In genomic region chr1:150152772-150153461, GRCh38 we compare ENCODE assay signal across 9 cellular contexts. TPM values are rescaled to one million over a fixed set of nuclear protein-coding genes. Genes with fewer than 3 reads are reported as not detected.
DNase-seq lines count a peak whose midpoint lies in the region; ATAC-seq and TF ChIP-seq lines count a peak whose summit lies in the region.
"Had no signal": no experiment of that assay in that cellular context is flagged by ENCODE, and none has a peak within 500 bp of the region (broad histone marks: within the 10 kb centered on the region; RNA-seq: fewer than 3 reads in every experiment).

No MANE protein-coding gene starts in this region.

- H3K36me3 Mint-ChIP-seq in activated naive CD8-positive, alpha-beta T cell treated with anti-CD3 and anti-CD28 coated beads, Interleukin-2, amount 10 ng/mL, durations not matched to agents 7 days and 5 days, result peaks cover 64% of the 10 kb centered on the region
- H3K36me3 Mint-ChIP-seq in immature natural killer cell, result peaks cover 13 to 27% (median 19%) of the 10 kb centered on the region in 3 donors

- no peak for TF ChIP-seq CTCF in suprapubic skin (IDR thresholded peaks at IDR 0.05)

- no peak for TF ChIP-seq POLR2A in suprapubic skin (IDR thresholded peaks at IDR 0.05)

- WGBS in suprapubic skin, result 84% methylated on average over 8 of the region's 8 CpGs

- no peak overlapping the region for H3K9ac ChIP-seq in Karpas-422 (ENCODE audit: low read length)

- no peak for ATAC-seq in activated naive CD8-positive, alpha-beta T cell treated with anti-CD3 and anti-CD28 coated beads, Interleukin-2, amount 10 ng/mL, durations not matched to agents 7 days and 5 days (ENCODE audit: low read depth)
- ATAC-seq in GM19395 (IDR thresholded peaks at IDR 0.05; ENCODE audit: unreplicated experiment) (no peak), HG02938 (IDR thresholded peaks at IDR 0.05; ENCODE audit: unreplicated experiment) (no peak)

- no peaks in the 10 kb centered on the region for H3K9me3 ChIP-seq in suprapubic skin
- H3K9me3 ChIP-seq in Karpas-422 (ENCODE audit: low read length), result no peaks in the 10 kb centered on the region

- H2AFZ ChIP-seq in Karpas-422 (ENCODE audit: low read length), result no peak overlapping the region

- H3K4me1 ChIP-seq in suprapubic skin (peaks cover 39% of the 10 kb centered on the region), Karpas-422 (ENCODE audit: low read length) (peaks cover 17% of the 10 kb centered on the region)

- no peaks in the 10 kb centered on the region for H4K20me1 ChIP-seq in Karpas-422 (ENCODE audit: insufficient read depth, low read depth, low read length)

- no peaks in the 10 kb centered on the region for H3K9me3 Mint-ChIP-seq in activated naive CD8-positive, alpha-beta T cell treated with anti-CD3 and anti-CD28 coated beads, Interleukin-2, amount 10 ng/mL, durations not matched to agents 7 days and 5 days
- H3K9me3 Mint-ChIP-seq in immature natural killer cell, result no peaks in the 10 kb centered on the region

- DNase-seq in DMS53 (lab: John Stamatoyannopoulos, UW) (peak; percentile 28), DMS53 treated with DMSO at 0.1 percent for 48 hours (lab: John Stamatoyannopoulos, UW; ENCODE audit: unreplicated experiment) (no peak), immature natural killer cell (no peak), suprapubic skin (ENCODE audit: low spot score in 2 of 2) (no peak), Karpas-422 (no peak)
- DNase-seq in activated naive CD8-positive, alpha-beta T cell treated with anti-CD3 and anti-CD28 coated beads, Interleukin-2, amount 10 ng/mL, durations not matched to agents 7 days and 5 days, result no peak
- DNase-seq: NCI-H2227 treated with DMSO at 0.1 percent for 48 hours had no signal

- no peaks in the 10 kb centered on the region for H3K79me2 ChIP-seq in Karpas-422 (ENCODE audit: low read length)

- no peaks in the 10 kb centered on the region for H3K9me2 ChIP-seq in Karpas-422 (replicated peaks; ENCODE audit: insufficient read depth, low read length)

- POLR2A ChIA-PET in activated naive CD8-positive, alpha-beta T cell treated with anti-CD3 and anti-CD28 coated beads, Interleukin-2, amount 10 ng/mL, durations not matched to agents 7 days and 5 days (lab: Charles Lee), result interaction anchor here (1.2 to 6.3 kb wide), 3 partner anchors 8 to 38 kb away, joined by 3 to 54 read pairs (median 5); no protein-coding TSS in a partner anchor

- no peak overlapping the region for H3K4me2 ChIP-seq in Karpas-422 (ENCODE audit: low read depth, low read length, poor library complexity, severe bottlenecking)

- peaks cover 28% of the 10 kb centered on the region for H3K36me3 ChIP-seq in suprapubic skin
- no peaks in the 10 kb centered on the region for H3K36me3 ChIP-seq in Karpas-422 (ENCODE audit: insufficient read depth, low read length)

- no peaks in the 10 kb centered on the region for H3K27me3 ChIP-seq in suprapubic skin
- H3K27me3 ChIP-seq in Karpas-422 (ENCODE audit: low read length), result no peaks in the 10 kb centered on the region

- peak overlapping the region; percentile 6 for H3K4me3 ChIP-seq in suprapubic skin
- no peak overlapping the region for H3K4me3 ChIP-seq in Karpas-422 (ENCODE audit: low read length)

- peak overlapping the region; percentile 69 for H3K4me3 Mint-ChIP-seq in activated naive CD8-positive, alpha-beta T cell treated with anti-CD3 and anti-CD28 coated beads, Interleukin-2, amount 10 ng/mL, durations not matched to agents 7 days and 5 days
- peak overlapping the region in 4 of 5 donors; percentile 22 to 54 (median 44) for H3K4me3 Mint-ChIP-seq in immature natural killer cell

- H3K27ac Mint-ChIP-seq in activated naive CD8-positive, alpha-beta T cell treated with anti-CD3 and anti-CD28 coated beads, Interleukin-2, amount 10 ng/mL, durations not matched to agents 7 days and 5 days, result peak overlapping the region; percentile 76
- H3K27ac Mint-ChIP-seq in immature natural killer cell, result peak overlapping the region; percentile 79 to 88 (median 86)

- no peaks in the 10 kb centered on the region for H3K27me3 Mint-ChIP-seq in activated naive CD8-positive, alpha-beta T cell treated with anti-CD3 and anti-CD28 coated beads, Interleukin-2, amount 10 ng/mL, durations not matched to agents 7 days and 5 days
- peaks cover 6 to 15% (median 8%) of the 10 kb centered on the region in 3 donors for H3K27me3 Mint-ChIP-seq in immature natural killer cell (ENCODE audit: low read depth in 3 of 3)

- no peak for TF ChIP-seq EP300 in suprapubic skin (IDR thresholded peaks at IDR 0.05)

- H3K27ac ChIP-seq in suprapubic skin, result peak overlapping the region; percentile 57
- no peak overlapping the region for H3K27ac ChIP-seq in Karpas-422 (ENCODE audit: low read length)

- H3K4me1 Mint-ChIP-seq in activated naive CD8-positive, alpha-beta T cell treated with anti-CD3 and anti-CD28 coated beads, Interleukin-2, amount 10 ng/mL, durations not matched to agents 7 days and 5 days, result peaks cover 69% of the 10 kb centered on the region
- H3K4me1 Mint-ChIP-seq in immature natural killer cell, result peaks cover 35 to 50% of the 10 kb centered on the region in 2 donors

RNA-seq across cellular contexts. Expression of gene PLEKHO1, which starts 3.2 kb away (rescaled TPM):
- 100 to 1,000 TPM; 140 to 143 TPM for total RNA-seq in activated naive CD8-positive, alpha-beta T cell treated with anti-CD3 and anti-CD28 coated beads, Interleukin-2, amount 10 ng/mL, durations not matched to agents 7 days and 5 days
- polyA plus RNA-seq in immature natural killer cell, result 10 to 100 TPM; 20.6 to 32.5 (median 22.2) TPM
- total RNA-seq in suprapubic skin, result 10 to 100 TPM in 3 of 4 donors, 1 to 10 TPM in 1; 4.8 to 19.2 (median 10.7) TPM
- total RNA-seq in Karpas-422 (2014; rRNA removed; shearing (Covaris generic); ENCODE audit: low replicate concordance), result 1.6 and 3.8 TPM in 2 replicates

Comparison
In these comparisons a context has a peak if more than half of its experiments do, and no peak if none do; other contexts are left out.
1. RNA of gene PLEKHO1, which starts 3.2 kb away (total RNA-seq): 140 to 143 TPM in activated naive CD8-positive, alpha-beta T cell treated with anti-CD3 and anti-CD28 coated beads, Interleukin-2, amount 10 ng/mL, durations not matched to agents 7 days and 5 days; 4.8 to 19.2 TPM in suprapubic skin and 1.6 to 3.8 TPM in Karpas-422; every median in the first group is over 4 times any median in the second.